ENCODE assay signal across 24 cellular contexts in the genomic region with DNA sequence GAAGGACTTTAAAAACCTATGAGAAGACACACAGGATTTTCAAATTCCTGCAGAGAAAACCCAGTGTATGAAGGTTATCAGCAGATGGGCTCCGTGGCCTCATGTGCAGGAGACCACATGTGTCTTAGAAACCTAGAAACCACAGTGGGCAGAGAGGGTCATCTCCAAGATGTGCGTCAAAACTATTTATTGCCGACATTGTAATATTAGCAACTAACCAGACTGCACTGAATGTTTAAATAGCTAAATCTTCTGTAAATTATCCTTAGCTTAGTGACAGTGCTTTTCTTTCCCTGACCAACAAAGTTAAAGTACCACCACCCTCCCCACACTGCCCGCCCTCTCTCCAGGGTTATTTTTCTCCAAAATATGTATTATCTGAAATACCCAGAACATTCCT.
DNase-seq lines count a peak whose midpoint lies in the region; ATAC-seq, FAIRE-seq and TF ChIP-seq lines count a peak whose summit lies in the region.
"Had no signal": no experiment of that assay in that cellular context is flagged by ENCODE, and none has a peak within 500 bp of the region (broad histone marks: within the 10 kb centered on the region; RNA-seq: fewer than 3 reads in every experiment).

No MANE protein-coding gene starts in this region.

- intact Hi-C loops in HepG2 (cut with micrococcal nuclease; ENCODE audit: unreplicated experiment) (loop anchor here (10.0 kb wide), 1 partner anchor 554 kb away; no protein-coding TSS in a partner anchor), right lobe of liver (cut with DNase I) (loop anchor here in 1 of 2 donors (10.0 kb wide), 1 partner anchor 664 kb away; no protein-coding TSS in a partner anchor)

- H3K4me3 Mint-ChIP-seq in neural progenitor cell = no peak overlapping the region
- H3K4me3 Mint-ChIP-seq: CD14-positive monocyte; CD4-positive, alpha-beta memory T cell; CD4-positive, CD25-positive, alpha-beta regulatory T cell; CD8-positive, alpha-beta memory T cell had no signal

- H3K4me3 ChIP-seq in HepG2 (replicated peaks in 1 of 3; ENCODE audit: insufficient read depth in 1 of 3, low read depth in 2 of 3, low read length in 3 of 3) (no peak overlapping the region), right lobe of liver (no peak overlapping the region), Karpas-422 (ENCODE audit: low read length) (no peak overlapping the region), neural progenitor cell (no peak overlapping the region)
- H3K4me3 ChIP-seq: BLaER1 had no signal

- H3K27ac ChIP-seq in HepG2 (ENCODE audit: extremely low read length, insufficient read depth, low read length) = no peak overlapping the region
- H3K27ac ChIP-seq in right lobe of liver = no peak overlapping the region
- no peak overlapping the region for H3K27ac ChIP-seq in Karpas-422 (ENCODE audit: low read length)
- H3K27ac ChIP-seq in neural progenitor cell = no peak overlapping the region
- H3K27ac ChIP-seq: 22Rv1, BLaER1 had no signal

- WGBS in HepG2 (ENCODE audit: low lambda C conversion rate) = 51% methylated on average over 4 of the region's 4 CpGs
- 61% methylated on average over 2 of the region's 4 CpGs for WGBS in right lobe of liver (ENCODE audit: insufficient coverage, low coverage, low lambda C conversion rate, missing lambda C conversion rate)

- DNase-seq in HepG2 (ENCODE audit: low spot score) = no peak
- no peak for DNase-seq in right lobe of liver
- DNase-seq in Karpas-422 = peak; percentile 9
- no peak for DNase-seq in neural progenitor cell (ENCODE audit: low spot score)
- no peak for DNase-seq in NCI-H748 (lab: John Stamatoyannopoulos, UW; ENCODE audit: unreplicated experiment)
- DNase-seq: ACHN; BE2C; C1 segment of cervical spinal cord; CD4-positive, alpha-beta memory T cell; CD4-positive, CD25-positive, alpha-beta regulatory T cell; CD8-positive, alpha-beta memory T cell; COR-L47; DMS 273 treated with DMSO at 0.1 percent for 48 hours; DMS153; DMS53; DMS79; DND-41; EL; GDM1 had no signal

- no peaks in the 10 kb centered on the region for H4K20me1 ChIP-seq in HepG2 (ENCODE audit: insufficient read depth, low read length)
- H4K20me1 ChIP-seq in Karpas-422 (ENCODE audit: insufficient read depth, low read depth, low read length) = no peaks in the 10 kb centered on the region
- no peaks in the 10 kb centered on the region for H4K20me1 ChIP-seq in neural progenitor cell (ENCODE audit: low read depth)
- H4K20me1 ChIP-seq: BLaER1 had no signal

- H3K4me1 ChIP-seq in HepG2 (ENCODE audit: insufficient read depth, low read length) (no peaks in the 10 kb centered on the region), right lobe of liver (no peaks in the 10 kb centered on the region), Karpas-422 (ENCODE audit: low read length) (no peaks in the 10 kb centered on the region), neural progenitor cell (no peaks in the 10 kb centered on the region)
- H3K4me1 ChIP-seq: BE2C had no signal

- H2AFZ ChIP-seq in HepG2 (ENCODE audit: low read length) (no peak overlapping the region), Karpas-422 (ENCODE audit: low read length) (no peak overlapping the region), neural progenitor cell (replicated peaks) (no peak overlapping the region)

- POLR2A ChIA-PET in HepG2 (lab: Yijun Ruan, JAX) = no interaction called here

- no peaks in the 10 kb centered on the region for H3K36me3 Mint-ChIP-seq in neural progenitor cell
- H3K36me3 Mint-ChIP-seq: CD14-positive monocyte; CD4-positive, alpha-beta memory T cell; CD4-positive, CD25-positive, alpha-beta regulatory T cell; CD8-positive, alpha-beta memory T cell had no signal

- in situ Hi-C loops in HepG2 (cut with HindIII; ENCODE audit: extremely low pct_ligation_motif_present, low pct_unique_long_range_greater_than_20kb) = loop anchor here (25.0 kb wide), 1 partner anchor 682 kb away; no protein-coding TSS in a partner anchor

- no peak for TF ChIP-seq RAD21 in HepG2 (CRISPR knock-in tag; IDR thresholded peaks at IDR 0.05)

- no peaks in the 10 kb centered on the region for H3K36me3 ChIP-seq in HepG2 (replicated peaks in 1 of 2; ENCODE audit: control insufficient read depth in 1 of 2, insufficient read depth in 2 of 2, low read length in 2 of 2)
- H3K36me3 ChIP-seq in right lobe of liver = no peaks in the 10 kb centered on the region
- H3K36me3 ChIP-seq in Karpas-422 (ENCODE audit: insufficient read depth, low read length) = no peaks in the 10 kb centered on the region
- no peaks in the 10 kb centered on the region for H3K36me3 ChIP-seq in neural progenitor cell
- H3K36me3 ChIP-seq: BE2C, BLaER1 had no signal

- no peak overlapping the region for H3K9ac ChIP-seq in HepG2 (ENCODE audit: insufficient read depth, low read depth, low read length)
- no peak overlapping the region for H3K9ac ChIP-seq in Karpas-422 (ENCODE audit: low read length)
- no peak overlapping the region for H3K9ac ChIP-seq in neural progenitor cell
- H3K9ac ChIP-seq: BLaER1 had no signal

- H3K9me2 ChIP-seq in Karpas-422 (replicated peaks; ENCODE audit: insufficient read depth, low read length) = no peaks in the 10 kb centered on the region

- no peaks in the 10 kb centered on the region for H3K27me3 ChIP-seq in HepG2 (ENCODE audit: control insufficient read depth in 1 of 2, insufficient read depth in 2 of 2, low read length in 2 of 2)
- no peaks in the 10 kb centered on the region for H3K27me3 ChIP-seq in right lobe of liver
- no peaks in the 10 kb centered on the region for H3K27me3 ChIP-seq in Karpas-422 (ENCODE audit: low read length)
- no peaks in the 10 kb centered on the region for H3K27me3 ChIP-seq in neural progenitor cell
- H3K27me3 ChIP-seq: BE2C, BLaER1 had no signal

- no peaks in the 10 kb centered on the region for H3K9me3 ChIP-seq in HepG2 (ENCODE audit: low read length)
- H3K9me3 ChIP-seq in right lobe of liver = no peaks in the 10 kb centered on the region
- H3K9me3 ChIP-seq in Karpas-422 (ENCODE audit: low read length) = no peaks in the 10 kb centered on the region
- H3K9me3 ChIP-seq in neural progenitor cell (ENCODE audit: low read depth) = no peaks in the 10 kb centered on the region
- H3K9me3 ChIP-seq: BE2C, BLaER1 had no signal

- CTCF ChIA-PET in HepG2 (lab: Yijun Ruan, JAX; ENCODE audit: low intra/inter-chr PET ratio, low total read pairs) = no interaction called here

- peaks cover 4% of the 10 kb centered on the region for H3K4me1 Mint-ChIP-seq in neural progenitor cell
- H3K4me1 Mint-ChIP-seq: CD14-positive monocyte; CD4-positive, alpha-beta memory T cell; CD4-positive, CD25-positive, alpha-beta regulatory T cell; CD8-positive, alpha-beta memory T cell had no signal

- ATAC-seq in HepG2 (no peak), right lobe of liver (no peak)

- H3K27me3 Mint-ChIP-seq in neural progenitor cell (ENCODE audit: insufficient read depth, low read depth) = peaks cover 4% of the 10 kb centered on the region

- no TSS peak for BruUV-seq in HepG2 (replicated peaks; lab: Mats Ljungman, UMichigan)

- H3K4me2 ChIP-seq in HepG2 (ENCODE audit: low read depth, low read length) (no peak overlapping the region), Karpas-422 (ENCODE audit: low read depth, low read length, poor library complexity, severe bottlenecking) (no peak overlapping the region), neural progenitor cell (no peak overlapping the region)
- H3K4me2 ChIP-seq: BLaER1 had no signal

- no peak overlapping the region for H3K27ac Mint-ChIP-seq in neural progenitor cell
- H3K27ac Mint-ChIP-seq: CD14-positive monocyte; CD4-positive, alpha-beta memory T cell; CD4-positive, CD25-positive, alpha-beta regulatory T cell; CD8-positive, alpha-beta memory T cell had no signal

- H3F3A ChIP-seq in neural progenitor cell (ENCODE audit: low read depth) = no peaks in the 10 kb centered on the region

- no peak for TF ChIP-seq EP300 in HepG2 (IDR thresholded peaks at IDR 0.05; ENCODE audit: low read depth in 2 of 2, low read length in 2 of 2)
- no peak for TF ChIP-seq EP300 in HepG2 (CRISPR knock-in tag; IDR thresholded peaks at IDR 0.05; ENCODE audit: borderline replicate concordance)

- no peak for FAIRE-seq in HepG2 (lab: Jason Lieb, UNC)
- FAIRE-seq: GM12891, GM19239 had no signal

- H3K79me2 ChIP-seq in HepG2 (ENCODE audit: insufficient read depth, low read length) (no peaks in the 10 kb centered on the region), Karpas-422 (ENCODE audit: low read length) (no peaks in the 10 kb centered on the region), neural progenitor cell (ENCODE audit: low read depth) (no peaks in the 10 kb centered on the region)

- TF ChIP-seq POLR2A in HepG2 (IDR thresholded peaks at IDR 0.05; ENCODE audit: insufficient read depth in 1 of 2, low read depth in 2 of 2, low read length in 2 of 2) (no peak), right lobe of liver (IDR thresholded peaks at IDR 0.05) (no peak)

- no peaks in the 10 kb centered on the region for H3K9me3 Mint-ChIP-seq in neural progenitor cell

- TF ChIP-seq CTCF in HepG2 (CRISPR knock-in tag; IDR thresholded peaks at IDR 0.05) = no peak
- TF ChIP-seq CTCF in right lobe of liver (IDR thresholded peaks at IDR 0.05) = no peak
- TF ChIP-seq CTCF in neural progenitor cell (IDR thresholded peaks at IDR 0.05) = no peak

TF ChIP-seq in HepG2, 621 proteins besides CTCF, POLR2A, EP300 and RAD21 (continues in another document):
- TF ChIP-seq ESRRA (CRISPR knock-in tag; IDR thresholded peaks at IDR 0.05; ENCODE audit: low read depth) (no peak), RELA (CRISPR knock-in tag; IDR thresholded peaks at IDR 0.05) (no peak), MAFK (conservative IDR thresholded peaks at IDR 0.05 in 1 of 2, IDR thresholded peaks at IDR 0.05 in 1 of 2; ENCODE audit: low read length in 2 of 2) (peak; percentile 57 to 71), MAFF (IDR thresholded peaks at IDR 0.05; ENCODE audit: low read depth, low read length) (peak; percentile 57), ZNF678 (CRISPR knock-in tag; IDR thresholded peaks at IDR 0.05) (no peak), ZNF558 (CRISPR knock-in tag; IDR thresholded peaks at IDR 0.05; ENCODE audit: borderline replicate concordance) (no peak), WIZ (CRISPR knock-in tag; IDR thresholded peaks at IDR 0.05) (no peak)
